1 cellular context compared by ENCODE assay signal in genomic region chr19:50329926-50330294, GRCh38.
A peak's percentile ranks its signal among the peaks of the same experiment; 100 is the strongest.
TF ChIP-seq lines count a peak whose summit lies in the region.

No MANE protein-coding gene starts in this region.

TF ChIP-seq in HEK293, 187 proteins besides CTCF, POLR2A, EP300 and RAD21:
- TF ChIP-seq ZNF449 (tag by site-specific recombination; IDR thresholded peaks at IDR 0.05) (peak; percentile 87), GLI4 (tag by site-specific recombination; IDR thresholded peaks at IDR 0.05) (0 out of 2 replicates have a peak, but pooled peaks have one; percentile 39), ZFHX2 (tag by site-specific recombination; conservative IDR thresholded peaks at IDR 0.05) (peak; percentile 43; the same call in 1 of the 2 replicates), ZNF24 (tag by site-specific recombination; IDR thresholded peaks at IDR 0.05) (0 out of 2 replicates have a peak, but pooled peaks have one; percentile 8), ZNF600 (tag by site-specific recombination; IDR thresholded peaks at IDR 0.05) (0 out of 2 replicates have a peak, but pooled peaks have one; percentile 9), ZBTB17 (tag by site-specific recombination; IDR thresholded peaks at IDR 0.05) (0 out of 2 replicates have a peak, but pooled peaks have one; percentile 7), ZFP69B (tag by site-specific recombination; IDR thresholded peaks at IDR 0.05) (0 out of 2 replicates have a peak, but pooled peaks have one; percentile 6), EGR2 (tag by site-specific recombination; IDR thresholded peaks at IDR 0.05; ENCODE audit: low read depth) (peak; percentile 28; the same call in 1 of the 2 replicates), ZNF580 (tag by site-specific recombination; IDR thresholded peaks at IDR 0.05) (peak; percentile 53), ZBTB26 (tag by site-specific recombination; optimal IDR thresholded peaks at IDR 0.05) (peak; percentile 8), ZBTB49 (tag by site-specific recombination; IDR thresholded peaks at IDR 0.05; ENCODE audit: low read depth) (peak; percentile 93), PRDM1 (tag by site-specific recombination; IDR thresholded peaks at IDR 0.05) (0 out of 2 replicates have a peak, but pooled peaks have one; percentile 17), BCL11B (tag by site-specific recombination; IDR thresholded peaks at IDR 0.05; ENCODE audit: low read depth) (peak; percentile 40; the same call in 1 of the 2 replicates), ZNF121 (tag by site-specific recombination; IDR thresholded peaks at IDR 0.05) (0 out of 2 replicates have a peak, but pooled peaks have one; percentile 61), YY2 (tag by site-specific recombination; IDR thresholded peaks at IDR 0.05) (peak; percentile 36; the same call in 1 of the 2 replicates), ZNF514 (tag by site-specific recombination; IDR thresholded peaks at IDR 0.05) (0 out of 2 replicates have a peak, but pooled peaks have one; percentile 8)
